Comparison of ENCODE assay signal across 1 cellular context in genomic region chr19:51387924-51388389, GRCh38.
A peak's percentile ranks its signal among the peaks of the same experiment; 100 is the strongest.
TF ChIP-seq lines count a peak whose summit lies in the region.

Gene LIM2, minus strand, starts transcription at chr19:51387974. Its CDS starts 531 bp downstream, at chr19:51387443.

TF ChIP-seq in HepG2, 621 proteins besides CTCF, POLR2A, EP300 and RAD21 (continued from another document):
- TF ChIP-seq, protein P1, sequence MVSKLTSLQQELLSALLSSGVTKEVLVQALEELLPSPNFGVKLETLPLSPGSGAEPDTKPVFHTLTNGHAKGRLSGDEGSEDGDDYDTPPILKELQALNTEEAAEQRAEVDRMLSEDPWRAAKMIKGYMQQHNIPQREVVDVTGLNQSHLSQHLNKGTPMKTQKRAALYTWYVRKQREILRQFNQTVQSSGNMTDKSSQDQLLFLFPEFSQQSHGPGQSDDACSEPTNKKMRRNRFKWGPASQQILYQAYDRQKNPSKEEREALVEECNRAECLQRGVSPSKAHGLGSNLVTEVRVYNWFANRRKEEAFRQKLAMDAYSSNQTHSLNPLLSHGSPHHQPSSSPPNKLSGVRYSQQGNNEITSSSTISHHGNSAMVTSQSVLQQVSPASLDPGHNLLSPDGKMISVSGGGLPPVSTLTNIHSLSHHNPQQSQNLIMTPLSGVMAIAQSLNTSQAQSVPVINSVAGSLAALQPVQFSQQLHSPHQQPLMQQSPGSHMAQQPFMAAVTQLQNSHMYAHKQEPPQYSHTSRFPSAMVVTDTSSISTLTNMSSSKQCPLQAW (CRISPR knock-in tag; IDR thresholded peaks at IDR 0.05): 0 out of 2 replicates have a peak, but pooled peaks have one; percentile 24
- TF ChIP-seq ZNF678 (CRISPR knock-in tag; IDR thresholded peaks at IDR 0.05): no peak
- no peak for TF ChIP-seq ZNF430 (CRISPR knock-in tag; IDR thresholded peaks at IDR 0.05)
- TF ChIP-seq ZMYM3 (CRISPR knock-in tag; IDR thresholded peaks at IDR 0.05): 0 out of 2 replicates have a peak, but pooled peaks have one; percentile 32
- TF ChIP-seq ZNF30 (CRISPR knock-in tag; IDR thresholded peaks at IDR 0.05): no peak
- TF ChIP-seq SIN3B (IDR thresholded peaks at IDR 0.05; ENCODE audit: low read length): no peak
- TF ChIP-seq HIVEP1 (CRISPR knock-in tag; IDR thresholded peaks at IDR 0.05): 0 out of 2 replicates have a peak, but pooled peaks have one; percentile 23
- no peak for TF ChIP-seq ZSCAN30 (CRISPR knock-in tag; IDR thresholded peaks at IDR 0.05)
- no peak for TF ChIP-seq FIP1L1 (IDR thresholded peaks at IDR 0.05; ENCODE audit: borderline replicate concordance, insufficient read depth, low read depth, low read length)
- no peak for TF ChIP-seq ZNF720 (CRISPR knock-in tag; IDR thresholded peaks at IDR 0.05)
- peak; percentile 54; the same call in 1 of the 2 replicates for TF ChIP-seq ZFX (CRISPR knock-in tag; IDR thresholded peaks at IDR 0.05; ENCODE audit: low read depth)
- TF ChIP-seq ZNF776 (CRISPR knock-in tag; IDR thresholded peaks at IDR 0.05): no peak
